ENCODE assay signal across 18 cellular contexts in genomic region chr7:158403013-158403821, GRCh38.
"Had no signal": no experiment of that assay in that cellular context is flagged by ENCODE, and none has a peak within 500 bp of the region (broad histone marks: within the 10 kb centered on the region; RNA-seq: fewer than 3 reads in every experiment).

No MANE protein-coding gene starts in this region.

- DNase-seq: activated CD4-positive, alpha-beta memory T cell treated with anti-CD3 and anti-CD28 coated beads, Interleukin-2, amount 10 ng/mL, durations not matched to agents 7 days and 5 days; activated naive CD4-positive, alpha-beta T cell; activated naive CD8-positive, alpha-beta T cell treated with anti-CD3 and anti-CD28 coated beads, Interleukin-2, amount 50 U/mL, for 24 hours; activated T-cell treated with anti-CD3 and anti-CD28 coated beads, Interleukin-2, amount 50 U/mL, for 72 hours; effector memory CD4-positive, alpha-beta T cell; hypothalamus; kidney glomerular epithelial cell; natural killer cell; occipital lobe; psoas muscle; stimulated activated CD4-positive, alpha-beta T cell treated with anti-CD3 and anti-CD28 coated beads, Interleukin-2, amount 100 ng/mL, for 24 hours; stimulated activated naive B cell treated with anti-CD40 and anti-IgM and Interleukin-4, amounts not matched to agents 10 μg/mL and 1 μg/mL and 100 μg/mL, for 72 hours; T-helper 9 cell had no signal

- H3K27me3 ChIP-seq: tibial nerve had no signal

- ATAC-seq: activated naive CD8-positive, alpha-beta T cell treated with anti-CD3 and anti-CD28 coated beads, Interleukin-2, amount 50 U/mL, for 24 hours; activated T-cell treated with anti-CD3 and anti-CD28 coated beads, Interleukin-2, amount 50 U/mL, for 72 hours; natural killer cell; psoas muscle; sciatic nerve; stimulated activated naive B cell treated with anti-CD40 and anti-IgM and Interleukin-4, amounts not matched to agents 10 μg/mL and 1 μg/mL and 100 μg/mL, for 72 hours had no signal

- H3K4me3 ChIP-seq: coronary artery, lung, psoas muscle, tibial nerve had no signal

- H3K36me3 ChIP-seq: tibial nerve had no signal

- H3K4me1 ChIP-seq: psoas muscle, tibial nerve had no signal

- H3K27ac ChIP-seq: coronary artery, psoas muscle, tibial nerve, VCaP had no signal
